ENCODE assay signal across 8 cellular contexts in genomic region chr1:15975805-15976680, GRCh38. TPM values are rescaled to one million over a fixed set of nuclear protein-coding genes. Genes with fewer than 3 reads are reported as not detected.
DNase-seq lines count a peak whose midpoint lies in the region; ATAC-seq, FAIRE-seq and TF ChIP-seq lines count a peak whose summit lies in the region.

Gene ZBTB17, minus strand, starts transcription at chr1:15976101. Its CDS starts 27,606 bp downstream, at chr1:15948495.

- peaks cover 9% of the 10 kb centered on the region for H3K4me1 ChIP-seq in hepatocyte (ENCODE audit: insufficient read depth)
- H3K4me1 ChIP-seq in aorta (ENCODE audit: control insufficient read depth in 1 of 2, insufficient read depth in 2 of 2, low read length in 2 of 2) = peaks cover 0 to 5% of the 10 kb centered on the region in 2 donors

- H2AFZ ChIP-seq in hepatocyte = peak within 1 kb of the TSS; percentile 89

- H3K9me2 ChIP-seq in hepatocyte (replicated peaks; ENCODE audit: insufficient read depth) = no peaks in the 10 kb centered on the region

- ATAC-seq in HG03025 (IDR thresholded peaks at IDR 0.05; ENCODE audit: low FRiP score, unreplicated experiment) = peak; percentile 71
- peak; percentile 99 for ATAC-seq in aorta (ENCODE audit: low FRiP score)

- intact Hi-C loops in aorta (cut with DNase I) = no loop called here

- FAIRE-seq in GM18507 (lab: Jason Lieb, UNC) = peak; percentile 90

- DNase-seq in GM18507 (ENCODE audit: extremely low spot score, insufficient read length, low read depth) = peak; percentile 88
- peak; percentile 94 to 96 for DNase-seq in NCI-H2081 (lab: John Stamatoyannopoulos, UW)
- DNase-seq in T-helper 9 cell = peak; percentile 94
- peak; percentile 84 for DNase-seq in astrocyte of the cerebellum (ENCODE audit: low read depth)
- peak; percentile 98 for DNase-seq in hepatocyte (ENCODE audit: low spot score)
- peak; percentile 85 for DNase-seq in renal cortical epithelial cell (ENCODE audit: low read depth)
- DNase-seq in aorta = peak; percentile 97 to 99

- TF ChIP-seq CTCF in astrocyte of the cerebellum (IDR thresholded peaks at IDR 0.05; ENCODE audit: low read depth, low read length, missing control alignments) = no peak
- no peak for TF ChIP-seq CTCF in hepatocyte (IDR thresholded peaks at IDR 0.05; ENCODE audit: poor library complexity)

- H3K36me3 ChIP-seq in hepatocyte (replicated peaks; ENCODE audit: insufficient read depth, low read depth) = no peaks in the 10 kb centered on the region
- H3K36me3 ChIP-seq in aorta (ENCODE audit: control insufficient read depth in 1 of 2, insufficient read depth in 2 of 2, low read length in 1 of 2) = peaks cover 0 to 4% of the 10 kb centered on the region in 2 donors

- peaks cover 8% of the 10 kb centered on the region for H4K20me1 ChIP-seq in hepatocyte (ENCODE audit: insufficient read depth, poor library complexity, severe bottlenecking)

- peaks cover 48% of the 10 kb centered on the region for H3K79me2 ChIP-seq in hepatocyte

- in situ Hi-C loops in astrocyte of the cerebellum (cut with HindIII; ENCODE audit: low sequenced_read_pairs) = no loop called here

- H3K27me3 ChIP-seq in hepatocyte (no peaks in the 10 kb centered on the region), aorta (ENCODE audit: control insufficient read depth in 1 of 2, insufficient read depth in 2 of 2, low read length in 1 of 2) (no peaks in the 10 kb centered on the region)

- peak within 1 kb of the TSS; percentile 87 for H3K4me2 ChIP-seq in hepatocyte

- H3K9me3 ChIP-seq in hepatocyte (ENCODE audit: low read depth) (no peaks in the 10 kb centered on the region), aorta (ENCODE audit: control insufficient read depth, low read length) (no peaks in the 10 kb centered on the region)

- H3K4me3 ChIP-seq in astrocyte of the cerebellum (ENCODE audit: low read depth, low read length) (peak within 1 kb of the TSS; percentile 68), hepatocyte (peak within 1 kb of the TSS; percentile 95), aorta (ENCODE audit: low read length in 2 of 2) (peak within 1 kb of the TSS; percentile 67 to 80)

- 9% methylated on average over 41 of the region's 47 CpGs for WGBS in hepatocyte (ENCODE audit: low lambda C conversion rate, missing lambda C conversion rate)
- WGBS in aorta, 2 donors = 8 to 9% methylated on average over 35 to 47 of the region's 47 CpGs

- peak within 1 kb of the TSS; percentile 91 for H3K27ac ChIP-seq in hepatocyte
- peak within 1 kb of the TSS in 1 of 2 donors; percentile 59 for H3K27ac ChIP-seq in aorta (ENCODE audit: low read depth in 1 of 2, low read length in 2 of 2)

RNA-seq across cellular contexts. Expression of gene ZBTB17, which starts in this region (rescaled TPM):
- total RNA-seq in hepatocyte = 15.3 and 16.8 TPM in 2 replicates
- 32.3 and 51.1 TPM in 2 replicates for polyA plus RNA-seq in hepatocyte
- total RNA-seq in renal cortical epithelial cell = 30.4 and 31.9 TPM in 2 replicates
- 10 to 100 TPM; 42.3 to 55.5 TPM for total RNA-seq in aorta
- 100 to 1,000 TPM in 1 of 2 donors, 10 to 100 TPM in 1; 15.0 to 134 TPM for polyA plus RNA-seq in aorta
